ENCODE assay signal across 15 cellular contexts in genomic region chr21:32043458-32043857, GRCh38.
DNase-seq lines count a peak whose midpoint lies in the region; ATAC-seq and TF ChIP-seq lines count a peak whose summit lies in the region.
"Had no signal": no experiment of that assay in that cellular context is flagged by ENCODE, and none has a peak within 500 bp of the region (broad histone marks: within the 10 kb centered on the region; RNA-seq: fewer than 3 reads in every experiment).

No MANE protein-coding gene starts in this region.

- no peak overlapping the region for H3K4me3 ChIP-seq in Karpas-422 (ENCODE audit: low read length)
- H3K4me3 ChIP-seq in left ventricle myocardium inferior: no peak overlapping the region
- H3K4me3 ChIP-seq: GM12878 had no signal

- peaks cover 32% of the 10 kb centered on the region for H3K4me1 Mint-ChIP-seq in nephron progenitor cell
- H3K4me1 Mint-ChIP-seq: IgD-negative memory B cell had no signal

- no peaks in the 10 kb centered on the region for H3K9me2 ChIP-seq in Karpas-422 (replicated peaks; ENCODE audit: insufficient read depth, low read length)

- H3K36me3 ChIP-seq in Karpas-422 (ENCODE audit: insufficient read depth, low read length): no peaks in the 10 kb centered on the region
- no peaks in the 10 kb centered on the region for H3K36me3 ChIP-seq in left ventricle myocardium inferior
- H3K36me3 ChIP-seq: BE2C had no signal

- intact Hi-C loops in Right ventricle myocardium inferior (cut with DNase I): no loop called here
- intact Hi-C loops in left ventricle myocardium inferior (cut with micrococcal nuclease): no loop called here

- no peaks in the 10 kb centered on the region for H3K27me3 ChIP-seq in Karpas-422 (ENCODE audit: low read length)
- H3K27me3 ChIP-seq in left ventricle myocardium inferior (ENCODE audit: low read depth): no peaks in the 10 kb centered on the region
- H3K27me3 ChIP-seq: BE2C had no signal

- no peak overlapping the region for H3K9ac ChIP-seq in Karpas-422 (ENCODE audit: low read length)

- DNase-seq in Karpas-422 (peak; percentile 17), ecto neural progenitor cell (ENCODE audit: low spot score) (peak; percentile 32), nephron progenitor cell (no peak), Right ventricle myocardium inferior (ENCODE audit: missing footprints) (no peak), NCI-H128 (lab: John Stamatoyannopoulos, UW; ENCODE audit: unreplicated experiment) (no peak), left ventricle myocardium inferior (no peak)
- DNase-seq: BE2C; CD4-positive, alpha-beta memory T cell; DMS79; GOT3; HCEC 1CT had no signal

- H3K4me3 Mint-ChIP-seq in nephron progenitor cell: no peak overlapping the region
- H3K4me3 Mint-ChIP-seq: CD4-positive, alpha-beta memory T cell; IgD-negative memory B cell had no signal

- peaks cover 25% of the 10 kb centered on the region for H3K9me3 Mint-ChIP-seq in nephron progenitor cell

- H3K27ac ChIP-seq in Karpas-422 (ENCODE audit: low read length) (no peak overlapping the region), left ventricle myocardium inferior (replicated peaks) (no peak overlapping the region)
- H3K27ac ChIP-seq: C4-2B had no signal

- no peaks in the 10 kb centered on the region for H4K20me1 ChIP-seq in Karpas-422 (ENCODE audit: insufficient read depth, low read depth, low read length)

- H3K9me3 ChIP-seq in Karpas-422 (ENCODE audit: low read length) (no peaks in the 10 kb centered on the region), left ventricle myocardium inferior (replicated peaks) (no peaks in the 10 kb centered on the region)
- H3K9me3 ChIP-seq: BE2C had no signal

- H3K4me1 ChIP-seq in Karpas-422 (ENCODE audit: low read length): no peaks in the 10 kb centered on the region
- H3K4me1 ChIP-seq in left ventricle myocardium inferior: no peaks in the 10 kb centered on the region
- H3K4me1 ChIP-seq: BE2C had no signal

- H3K27me3 Mint-ChIP-seq in nephron progenitor cell (ENCODE audit: low read depth, poor library complexity): peaks cover 4% of the 10 kb centered on the region

- ATAC-seq in Right ventricle myocardium inferior: no peak
- ATAC-seq in GM21367 (IDR thresholded peaks at IDR 0.05; ENCODE audit: unreplicated experiment): no peak
- ATAC-seq: GM12878 had no signal

- peak overlapping the region; percentile 75 for H3K27ac Mint-ChIP-seq in nephron progenitor cell
- H3K27ac Mint-ChIP-seq: IgD-negative memory B cell had no signal

- no peak for TF ChIP-seq CTCF in nephron progenitor cell (IDR thresholded peaks at IDR 0.05)
- no peak for TF ChIP-seq CTCF in left ventricle myocardium inferior (IDR thresholded peaks at IDR 0.05; ENCODE audit: borderline replicate concordance)

- no peaks in the 10 kb centered on the region for H3K79me2 ChIP-seq in Karpas-422 (ENCODE audit: low read length)

- H2AFZ ChIP-seq in Karpas-422 (ENCODE audit: low read length): no peak overlapping the region

- H3K36me3 Mint-ChIP-seq in nephron progenitor cell (ENCODE audit: low read depth): no peaks in the 10 kb centered on the region
- H3K36me3 Mint-ChIP-seq: CD4-positive, alpha-beta memory T cell had no signal

- no peak overlapping the region for H3K4me2 ChIP-seq in Karpas-422 (ENCODE audit: low read depth, low read length, poor library complexity, severe bottlenecking)

Comparison
In these comparisons a context has a peak if more than half of its experiments do, and no peak if none do; other contexts are left out.
1. DNase-seq: peak in Karpas-422 (single experiment) and ecto neural progenitor cell (single experiment); none in nephron progenitor cell (single experiment), Right ventricle myocardium inferior (single experiment), NCI-H128 (single experiment) and left ventricle myocardium inferior (single experiment).